Comparison of ENCODE assay signal across 24 cellular contexts in genomic region chr6:41434803-41435470, GRCh38.
"Had no signal": no experiment of that assay in that cellular context is flagged by ENCODE, and none has a peak within 500 bp of the region (broad histone marks: within the 10 kb centered on the region; RNA-seq: fewer than 3 reads in every experiment).

No MANE protein-coding gene starts in this region.

- H2AFZ ChIP-seq: neural progenitor cell, parathyroid adenoma had no signal

- H3K27ac ChIP-seq: dorsolateral prefrontal cortex, lower lobe of right lung, neural progenitor cell, parathyroid adenoma, prostate gland, right atrium auricular region, sigmoid colon, stomach, tibial artery, upper lobe of left lung had no signal

- H3K4me3 Mint-ChIP-seq: naive B cell; natural killer cell treated with Interleukin-12 subunit alpha and Interleukin-12 subunit beta and Interleukin-15 and Interleukin-18, amount 100 ng/mL, for 72 hours; neural progenitor cell; stimulated activated effector memory CD8-positive, alpha-beta T cell treated with anti-CD3 and anti-CD28 coated beads, Interleukin-12 subunit alpha, Interleukin-12 subunit beta, amount 100 ng/mL, for 72 hours had no signal

- H3K27me3 ChIP-seq: dorsolateral prefrontal cortex, right atrium auricular region, sigmoid colon, stomach, tibial artery, upper lobe of left lung had no signal

- H3K9me3 ChIP-seq: lower lobe of right lung, mucosa of descending colon, prostate gland, right atrium auricular region, sigmoid colon, stomach, tibial artery, upper lobe of left lung had no signal

- H3K4me1 ChIP-seq: lower lobe of right lung, parathyroid adenoma, prostate gland, right atrium auricular region had no signal

- H3K9ac ChIP-seq: neural progenitor cell, parathyroid adenoma had no signal

- H3K9me3 Mint-ChIP-seq: natural killer cell treated with Interleukin-12 subunit alpha and Interleukin-12 subunit beta and Interleukin-15 and Interleukin-18, amount 100 ng/mL, for 72 hours; neural progenitor cell; stimulated activated effector memory CD8-positive, alpha-beta T cell treated with anti-CD3 and anti-CD28 coated beads, Interleukin-12 subunit alpha, Interleukin-12 subunit beta, amount 100 ng/mL, for 72 hours had no signal

- H3K36me3 ChIP-seq: lower lobe of right lung, neural progenitor cell, prostate gland, right atrium auricular region, sigmoid colon, stomach, tibial artery, upper lobe of left lung had no signal

- H3K36me3 Mint-ChIP-seq: naive B cell; natural killer cell treated with Interleukin-12 subunit alpha and Interleukin-12 subunit beta and Interleukin-15 and Interleukin-18, amount 100 ng/mL, for 72 hours; neural progenitor cell; stimulated activated effector memory CD8-positive, alpha-beta T cell treated with anti-CD3 and anti-CD28 coated beads, Interleukin-12 subunit alpha, Interleukin-12 subunit beta, amount 100 ng/mL, for 72 hours had no signal

- H3K27ac Mint-ChIP-seq: naive B cell; neural progenitor cell; stimulated activated effector memory CD8-positive, alpha-beta T cell treated with anti-CD3 and anti-CD28 coated beads, Interleukin-12 subunit alpha, Interleukin-12 subunit beta, amount 100 ng/mL, for 72 hours had no signal

- H3K79me2 ChIP-seq: parathyroid adenoma had no signal

- ATAC-seq: left ventricle myocardium superior; lower lobe of right lung; mucosa of descending colon; natural killer cell treated with Interleukin-12 subunit alpha and Interleukin-12 subunit beta and Interleukin-15 and Interleukin-18, amount 100 ng/mL, for 72 hours; stimulated activated effector memory CD8-positive, alpha-beta T cell treated with anti-CD3 and anti-CD28 coated beads, Interleukin-12 subunit alpha, Interleukin-12 subunit beta, amount 100 ng/mL, for 72 hours had no signal

- FAIRE-seq: frontal cortex, keratinocyte, urothelium cell line had no signal

- DNase-seq: cortex of kidney; dorsolateral prefrontal cortex; effector CD4-positive, alpha-beta T cell; hypothalamus; left ventricle myocardium superior; mucosa of descending colon; naive B cell; sigmoid colon; stimulated activated CD4-positive, alpha-beta T cell treated with anti-CD3 and anti-CD28 coated beads, Interleukin-2, amount 100 ng/mL, for 24 hours; stimulated activated CD4-positive, alpha-beta T cell treated with anti-CD3 and anti-CD28 coated beads, Interleukin-4, amount 100 ng/mL, for 24 hours; stimulated activated naive CD4-positive, alpha-beta T cell treated with Interleukin-2 at 50 U/mL for 16 hours; stomach; tibial artery; upper lobe of left lung had no signal

- H3K4me3 ChIP-seq: dorsolateral prefrontal cortex, lower lobe of right lung, mucosa of descending colon, neural progenitor cell, prostate gland, right atrium auricular region, sigmoid colon, stomach, tibial artery, upper lobe of left lung had no signal

- H3K4me2 ChIP-seq: neural progenitor cell had no signal
